ENCODE assay signal across 8 cellular contexts in genomic region chr7:100158229-100159098, GRCh38. TPM values are rescaled to one million over a fixed set of nuclear protein-coding genes. Genes with fewer than 3 reads are reported as not detected.
DNase-seq lines count a peak whose midpoint lies in the region; ATAC-seq and TF ChIP-seq lines count a peak whose summit lies in the region.

A gene with protein sequence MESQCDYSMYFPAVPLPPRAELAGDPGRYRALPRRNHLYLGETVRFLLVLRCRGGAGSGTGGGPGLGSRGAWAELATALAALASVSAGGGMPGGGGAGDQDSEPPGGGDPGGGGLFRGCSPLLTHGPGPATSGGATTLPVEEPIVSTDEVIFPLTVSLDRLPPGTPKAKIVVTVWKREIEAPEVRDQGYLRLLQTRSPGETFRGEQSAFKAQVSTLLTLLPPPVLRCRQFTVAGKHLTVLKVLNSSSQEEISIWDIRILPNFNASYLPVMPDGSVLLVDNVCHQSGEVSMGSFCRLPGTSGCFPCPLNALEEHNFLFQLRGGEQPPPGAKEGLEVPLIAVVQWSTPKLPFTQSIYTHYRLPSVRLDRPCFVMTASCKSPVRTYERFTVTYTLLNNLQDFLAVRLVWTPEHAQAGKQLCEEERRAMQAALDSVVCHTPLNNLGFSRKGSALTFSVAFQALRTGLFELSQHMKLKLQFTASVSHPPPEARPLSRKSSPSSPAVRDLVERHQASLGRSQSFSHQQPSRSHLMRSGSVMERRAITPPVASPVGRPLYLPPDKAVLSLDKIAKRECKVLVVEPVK (minus strand): TSS chr7:100158723. CDS start chr7:100158499, 224 bp downstream.

- H3K4me1 Mint-ChIP-seq in progenitor cell of endocrine pancreas (ENCODE audit: low read depth) = peaks cover 9% of the 10 kb centered on the region

- peaks cover 3% of the 10 kb centered on the region for H3K27me3 Mint-ChIP-seq in progenitor cell of endocrine pancreas

- H3K27ac Mint-ChIP-seq in progenitor cell of endocrine pancreas = peak within 1 kb of the TSS; percentile 87

- H3K36me3 ChIP-seq in left ventricle myocardium inferior = peaks cover 33% of the 10 kb centered on the region
- peaks cover 25% of the 10 kb centered on the region for H3K36me3 ChIP-seq in upper lobe of right lung

- H3K4me3 ChIP-seq in GM12865 (ENCODE audit: low read depth, low read length) = peak within 1 kb of the TSS; percentile 78
- peak within 1 kb of the TSS; percentile 95 for H3K4me3 ChIP-seq in left ventricle myocardium inferior
- H3K4me3 ChIP-seq in upper lobe of right lung = peak within 1 kb of the TSS; percentile 98

- H3K27me3 ChIP-seq in left ventricle myocardium inferior (ENCODE audit: low read depth) (no peaks in the 10 kb centered on the region), upper lobe of right lung (no peaks in the 10 kb centered on the region)

- TF ChIP-seq CTCF in GM12865 (IDR thresholded peaks at IDR 0.05; ENCODE audit: insufficient read depth, low read depth, low read length, missing control alignments) (no peak), left ventricle myocardium inferior (IDR thresholded peaks at IDR 0.05; ENCODE audit: borderline replicate concordance) (no peak), progenitor cell of endocrine pancreas (IDR thresholded peaks at IDR 0.05; ENCODE audit: unreplicated experiment) (no peak), upper lobe of right lung (IDR thresholded peaks at IDR 0.05) (no peak)

- H3K36me3 Mint-ChIP-seq in progenitor cell of endocrine pancreas (ENCODE audit: insufficient read depth) = peaks cover 6% of the 10 kb centered on the region

- H3K4me1 ChIP-seq in left ventricle myocardium inferior = peaks cover 26% of the 10 kb centered on the region
- H3K4me1 ChIP-seq in upper lobe of right lung = peaks cover 15% of the 10 kb centered on the region

- intact Hi-C loops in left ventricle myocardium inferior (cut with micrococcal nuclease) (no loop called here), upper lobe of right lung (cut with DNase I) (no loop called here)

- DNase-seq in GM12865 (ENCODE audit: low read depth) (peak; percentile 85), NCI-H1694 (lab: John Stamatoyannopoulos, UW) (peak; percentile 63), T-helper 2 cell (peak; percentile 81 to 89 (median 88)), amniotic stem cell (lab: John Stamatoyannopoulos, UW) (peak; percentile 53), left ventricle myocardium inferior (peak; percentile 95), progenitor cell of endocrine pancreas (ENCODE audit: low spot score, unreplicated experiment) (peak; percentile 82), upper lobe of right lung (peak; percentile 97)

- ATAC-seq in HG02870 (IDR thresholded peaks at IDR 0.05; ENCODE audit: unreplicated experiment) (peak; percentile 72), upper lobe of right lung (peak; percentile 94)

- peak within 1 kb of the TSS; percentile 75 for H3K4me3 Mint-ChIP-seq in progenitor cell of endocrine pancreas (ENCODE audit: low read depth)

- H3K27ac ChIP-seq in left ventricle myocardium inferior (replicated peaks) (peak within 1 kb of the TSS; percentile 87), upper lobe of right lung (peak within 1 kb of the TSS; percentile 85)

- no peaks in the 10 kb centered on the region for H3K9me3 ChIP-seq in left ventricle myocardium inferior (replicated peaks)
- no peaks in the 10 kb centered on the region for H3K9me3 ChIP-seq in upper lobe of right lung

- no peaks in the 10 kb centered on the region for H3K9me3 Mint-ChIP-seq in progenitor cell of endocrine pancreas (ENCODE audit: low read depth)

RNA-seq across cellular contexts. Expression of the gene that starts here (rescaled TPM):
- 7.1 TPM for total RNA-seq in left ventricle myocardium inferior
- total RNA-seq in progenitor cell of endocrine pancreas = 29.6 and 30.7 TPM in 2 replicates
- 19.7 TPM for total RNA-seq in upper lobe of right lung

Comparison
In these comparisons a context has a peak if more than half of its experiments do, and no peak if none do; other contexts are left out.
1. Peak in every context shown above with its lines: DNase-seq, ATAC-seq, H3K4me3 ChIP-seq and H3K27ac ChIP-seq.